Comparison of ENCODE assay signal across 9 cellular contexts in the genomic region with DNA sequence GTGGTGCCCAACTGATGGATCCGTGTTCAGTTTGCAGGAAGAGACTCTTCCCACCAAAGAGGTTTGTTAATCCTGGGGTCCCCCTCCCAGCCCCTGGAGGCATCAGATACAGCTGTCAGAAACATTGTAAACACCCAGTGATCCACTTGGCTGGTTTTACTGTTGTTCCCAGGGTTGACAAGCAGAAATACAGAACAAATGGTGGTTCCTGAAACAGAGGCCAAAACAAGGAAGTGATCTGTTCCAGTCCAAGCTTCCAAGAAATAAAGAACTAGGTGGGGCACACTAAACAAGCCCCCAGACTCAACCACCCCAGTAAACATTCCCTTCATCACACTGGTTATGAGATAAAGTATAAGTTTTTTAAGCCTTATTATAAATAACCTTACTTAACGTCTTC. TPM values are rescaled to one million over a fixed set of nuclear protein-coding genes. Genes with fewer than 3 reads are reported as not detected.
DNase-seq lines count a peak whose midpoint lies in the region; TF ChIP-seq lines count a peak whose summit lies in the region.
"Had no signal": no experiment of that assay in that cellular context is flagged by ENCODE, and none has a peak within 500 bp of the region (broad histone marks: within the 10 kb centered on the region; RNA-seq: fewer than 3 reads in every experiment).

No MANE protein-coding gene starts in this region.

- DNase-seq in A673 (ENCODE audit: low spot score) (no peak), GM23248 (peak; percentile 0), ascending aorta (ENCODE audit: low spot score in 2 of 2) (no peak), GM10248 (ENCODE audit: extremely low spot score) (no peak), Ammon's horn (ENCODE audit: low spot score) (no peak)
- no peak for DNase-seq in stimulated activated CD4-positive, alpha-beta T cell treated with anti-CD3 and anti-CD28 coated beads, Interleukin-15, amount 100 ng/mL, for 24 hours
- DNase-seq in activated CD8-positive, alpha-beta memory T cell treated with anti-CD3 and anti-CD28 coated beads for 24 hours = no peak
- DNase-seq: stimulated activated CD4-positive, alpha-beta T cell treated with anti-CD3 and anti-CD28 coated beads, Interleukin-1b, Interleukin-23, amount 100 ng/mL, for 48 hours had no signal

- H3K4me3 ChIP-seq in A673 (ENCODE audit: low read depth, low read length, poor library complexity, severe bottlenecking) (peak overlapping the region; percentile 59), GM23248 (peak overlapping the region; percentile 80), ascending aorta (peak overlapping the region; percentile 66 to 75), mucosa of rectum (ENCODE audit: low read length in 2 of 2) (peak overlapping the region; percentile 75 to 87)

- H3K9me2 ChIP-seq in GM23248 (ENCODE audit: insufficient read depth) = no peaks in the 10 kb centered on the region

- H3F3A ChIP-seq in GM23248 (ENCODE audit: insufficient read depth) = peaks cover 9% of the 10 kb centered on the region; the same call in 1 of the 2 replicates

- POLR2A ChIA-PET in A673 (lab: Charles Lee; ENCODE audit: low non-redundant PET) (no interaction called here), GM10248 (lab: Yijun Ruan, JAX) (no interaction called here)

- H3K4me1 ChIP-seq in A673 (ENCODE audit: insufficient read depth, low read length, poor library complexity, severe bottlenecking) (no peaks in the 10 kb centered on the region), GM23248 (ENCODE audit: insufficient read depth) (0 out of 2 replicates have a peak, but pooled peaks cover 6% of the 10 kb centered on the region), ascending aorta (no peaks in the 10 kb centered on the region), mucosa of rectum (ENCODE audit: control insufficient read depth in 2 of 2, insufficient read depth in 2 of 2, low read length in 2 of 2) (no peaks in the 10 kb centered on the region)

- 6 to 17% methylated on average over 1 to 2 of the region's 2 CpGs for WGBS in GM23248 (ENCODE audit: low coverage in 1 of 2, low lambda C conversion rate in 2 of 2, missing lambda C conversion rate in 2 of 2), 2 experiments

- in situ Hi-C loops in GM23248 (cut with MboI) = no loop called here

- H4K20me1 ChIP-seq in GM23248 (ENCODE audit: insufficient read depth) = no peaks in the 10 kb centered on the region

- no TSS peak for BruUV-seq in A673 (replicated peaks; lab: Mats Ljungman, UMichigan)

- no peak overlapping the region for H3K27ac ChIP-seq in A673 (ENCODE audit: low read depth, low read length, poor library complexity, severe bottlenecking)
- peak overlapping the region; percentile 84; the same call in 1 of the 2 replicates for H3K27ac ChIP-seq in GM23248
- peak overlapping the region; percentile 86 to 88 for H3K27ac ChIP-seq in ascending aorta
- H3K27ac ChIP-seq in mucosa of rectum (ENCODE audit: low read depth in 2 of 2, low read length in 2 of 2) = peak overlapping the region; percentile 84 to 93

- TF ChIP-seq CTCF in A673 (conservative IDR thresholded peaks at IDR 0.05; ENCODE audit: low read depth, low read length) (no peak), ascending aorta (IDR thresholded peaks at IDR 0.05) (no peak), GM10248 (IDR thresholded peaks at IDR 0.05; ENCODE audit: control extremely low read depth, extremely low read depth, low read depth, missing control alignments) (no peak)

- CTCF ChIA-PET in A673 (lab: Charles Lee) (no interaction called here), GM10248 (lab: Yijun Ruan, JAX) (no interaction called here)

- H2AFZ ChIP-seq in GM23248 = 0 out of 2 replicates have a peak overlapping the region, but pooled peaks have one; percentile 99

- H3K36me3 ChIP-seq in A673 (ENCODE audit: insufficient read depth, low read length, poor library complexity, severe bottlenecking) (no peaks in the 10 kb centered on the region), GM23248 (ENCODE audit: low read depth) (no peaks in the 10 kb centered on the region; the same call in 1 of the 2 replicates), ascending aorta (no peaks in the 10 kb centered on the region), mucosa of rectum (ENCODE audit: control insufficient read depth in 2 of 2, insufficient read depth in 2 of 2, low read length in 2 of 2) (no peaks in the 10 kb centered on the region)

- H3K4me2 ChIP-seq in GM23248 (ENCODE audit: unreplicated experiment) = peak overlapping the region; percentile 90

- intact Hi-C loops in A673 (cut with micrococcal nuclease; ENCODE audit: unreplicated experiment) (no loop called here), ascending aorta (cut with DNase I) (loop anchor here (10.0 kb wide), 2 partner anchors 123 to 213 kb away; no protein-coding TSS in a partner anchor)

- no peaks in the 10 kb centered on the region for H3K9me3 ChIP-seq in A673 (ENCODE audit: low read depth, low read length, poor library complexity, severe bottlenecking)
- H3K9me3 ChIP-seq in GM23248 (ENCODE audit: low read depth) = no peaks in the 10 kb centered on the region
- no peaks in the 10 kb centered on the region for H3K9me3 ChIP-seq in ascending aorta
- no peaks in the 10 kb centered on the region for H3K9me3 ChIP-seq in mucosa of rectum (ENCODE audit: control insufficient read depth in 2 of 2, low read length in 2 of 2)

- H3K9ac ChIP-seq in GM23248 = peak overlapping the region; percentile 99
- H3K9ac ChIP-seq in mucosa of rectum (ENCODE audit: low read depth in 1 of 2, low read length in 2 of 2) = peak overlapping the region in 1 of 2 donors; percentile 91

- H3K27me3 ChIP-seq in A673 (replicated peaks; ENCODE audit: insufficient read depth, low read depth, low read length, poor library complexity) (no peaks in the 10 kb centered on the region), GM23248 (replicated peaks; ENCODE audit: insufficient read depth) (no peaks in the 10 kb centered on the region), ascending aorta (no peaks in the 10 kb centered on the region), mucosa of rectum (ENCODE audit: control insufficient read depth in 2 of 2, insufficient read depth in 2 of 2, low read length in 2 of 2) (no peaks in the 10 kb centered on the region)

- H3K79me2 ChIP-seq in GM23248 (ENCODE audit: insufficient read depth) = peaks cover 58% of the 10 kb centered on the region

RNA-seq across cellular contexts. Expression of a gene that starts 1.1 kb away (rescaled TPM):
- 0.45 and 0.46 TPM in 2 replicates for total RNA-seq in A673 (2021)
- total RNA-seq in GM23248 (2014; rRNA removed; shearing (Covaris generic)) = 0.38 and 0.65 TPM in 2 replicates
- polyA plus RNA-seq in GM23248 (2016; fragmentation: Nextera tagmentation; extraction: Ambion mirVana) = 0.20 and 0.21 TPM in 2 replicates
- 2.4 TPM for total RNA-seq in ascending aorta

RNA-seq across cellular contexts. Expression of a gene that starts 1.4 kb away (rescaled TPM):
- total RNA-seq in A673 (2021) = 16.4 and 18.3 TPM in 2 replicates
- total RNA-seq in GM23248 (2014; rRNA removed; shearing (Covaris generic)) = 5.9 and 12.0 TPM in 2 replicates
- 10.3 and 11.5 TPM in 2 replicates for polyA plus RNA-seq in GM23248 (2016; fragmentation: Nextera tagmentation; extraction: Ambion mirVana)
- 8.8 TPM for total RNA-seq in ascending aorta
